ENCODE assay signal across 22 cellular contexts in the genomic region with DNA sequence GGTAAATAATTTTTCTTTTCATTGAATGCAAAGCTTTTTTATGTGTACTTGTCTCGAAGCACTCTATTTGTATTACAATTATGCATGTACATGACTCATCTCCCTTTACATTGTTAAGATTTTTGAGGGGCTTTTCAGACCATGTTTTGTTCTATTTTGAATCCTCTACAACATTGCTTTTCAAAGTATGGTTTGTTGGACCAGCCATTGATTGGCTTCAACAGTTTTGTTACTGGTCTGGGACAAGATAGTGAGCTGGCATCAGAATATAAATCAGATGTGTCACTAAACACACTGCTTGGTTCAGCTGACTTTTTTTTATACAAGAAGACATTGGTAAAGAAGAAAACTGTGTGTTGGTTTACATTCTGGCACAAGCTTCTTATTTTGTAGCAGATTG.
A peak's percentile ranks its signal among the peaks of the same experiment; 100 is the strongest.
DNase-seq lines count a peak whose midpoint lies in the region; ATAC-seq, FAIRE-seq and TF ChIP-seq lines count a peak whose summit lies in the region.
"Had no signal": no experiment of that assay in that cellular context is flagged by ENCODE, and none has a peak within 500 bp of the region (broad histone marks: within the 10 kb centered on the region; RNA-seq: fewer than 3 reads in every experiment).

No MANE protein-coding gene starts in this region.

- H3K27me3 ChIP-seq in adipocyte (replicated peaks; ENCODE audit: control insufficient read depth, insufficient read depth, low read length), result no peaks in the 10 kb centered on the region
- H3K27me3 ChIP-seq: dorsolateral prefrontal cortex, gastroesophageal sphincter had no signal

- peaks cover 61% of the 10 kb centered on the region for H3K36me3 ChIP-seq in adipocyte (ENCODE audit: control insufficient read depth, insufficient read depth, low read length, severe bottlenecking)

- H3K4me3 ChIP-seq in A549, result no peak overlapping the region
- H3K4me3 ChIP-seq in adipocyte (ENCODE audit: low read length), result no peak overlapping the region
- H3K4me3 ChIP-seq: dorsolateral prefrontal cortex, gastroesophageal sphincter had no signal

- H3K9me3 ChIP-seq in A549 (no peaks in the 10 kb centered on the region), adipocyte (ENCODE audit: control insufficient read depth, low read length) (no peaks in the 10 kb centered on the region)
- H3K9me3 ChIP-seq: gastroesophageal sphincter had no signal

- CTCF ChIA-PET in A549 (lab: Yijun Ruan, JAX), result interaction anchor here (0.8 to 5.6 kb wide), 5 partner anchors 9 to 210 kb away, joined by 3 to 20 read pairs (median 6); no protein-coding TSS in a partner anchor

- peak overlapping the region; percentile 34 to 71; a peak in 5 of 6 replicates for H3K27ac ChIP-seq in A549
- H3K27ac ChIP-seq: dorsolateral prefrontal cortex, gastroesophageal sphincter, parathyroid adenoma had no signal

- no peak for FAIRE-seq in A549 (lab: Jason Lieb, UNC)
- FAIRE-seq: urothelium cell line had no signal

- H3K4me1 ChIP-seq in A549 (peaks cover 18% of the 10 kb centered on the region), adipocyte (ENCODE audit: control insufficient read depth, insufficient read depth, low read length) (peaks cover 6% of the 10 kb centered on the region)
- H3K4me1 ChIP-seq: gastroesophageal sphincter, parathyroid adenoma had no signal

- whole genome bisulfite sequencing in A549 (ENCODE audit: missing lambda C conversion rate), result 2% methylated on average over 1 of the region's 1 CpG

- H3K9ac ChIP-seq in adipocyte (ENCODE audit: low read length), result no peak overlapping the region
- H3K9ac ChIP-seq: parathyroid adenoma had no signal

- peak; percentile 39 to 85; a peak in 3 of 6 replicates for ATAC-seq in A549
- ATAC-seq: gastroesophageal sphincter, natural killer cell, sciatic nerve had no signal

- peak in 1 of 2 experiments; percentile 34 for DNase-seq in A549 (ENCODE audit: low read depth in 1 of 2, low spot score in 1 of 2)
- peak; percentile 47 for DNase-seq in HT1080 (ENCODE audit: low read depth)
- DNase-seq in adipocyte (ENCODE audit: low read depth), result peak; percentile 51
- peak; percentile 66 for DNase-seq in iris pigment epithelial cell (ENCODE audit: low read depth)
- DNase-seq in hepatic stellate cell (ENCODE audit: low spot score), result no peak
- no peak for DNase-seq in dedifferentiated amniotic fluid mesenchymal stem cell (ENCODE audit: extremely low spot score)
- DNase-seq in OCI-M1 (lab: John Stamatoyannopoulos, UW), result no peak
- no peak for DNase-seq in islet precursor cell
- DNase-seq: ACHN; activated CD4-positive, alpha-beta T cell treated with anti-CD3 and anti-CD28 coated beads, Interleukin-2, amount 50 U/mL, for 1 hour; activated CD8-positive, alpha-beta memory T cell treated with anti-CD3 and anti-CD28 coated beads, Interleukin-2, amount 50 U/mL, for 48 hours; dorsolateral prefrontal cortex; Kasumi-1; natural killer cell; NCI-H1092; NCI-H526; SHP77 treated with DMSO at 0.1 percent for 48 hours; T-helper 1 cell had no signal

- no peak for TF ChIP-seq EP300 in A549 (IDR thresholded peaks at IDR 0.05)

- POLR2A ChIA-PET in A549 (lab: Yijun Ruan, JAX), result interaction anchor here (1.1 kb wide), 1 partner anchor 15 kb away, joined by 3 read pairs; no protein-coding TSS in a partner anchor

- no peak for TF ChIP-seq CTCF in A549 (IDR thresholded peaks at IDR 0.05)

- no peak for TF ChIP-seq RAD21 in A549 (conservative IDR thresholded peaks at IDR 0.05 in 1 of 2, IDR thresholded peaks at IDR 0.05 in 1 of 2)

- no peak for TF ChIP-seq POLR2A in A549 (IDR thresholded peaks at IDR 0.05; ENCODE audit: low read length)

- peak overlapping the region; percentile 50 for H3K4me2 ChIP-seq in A549

TF ChIP-seq in A549, 52 proteins besides CTCF, POLR2A, EP300 and RAD21:
- no peak for TF ChIP-seq ZC3H11A (IDR thresholded peaks at IDR 0.05)
- TF ChIP-seq KDM1A (IDR thresholded peaks at IDR 0.05; ENCODE audit: low read depth), result no peak
- TF ChIP-seq RARB (CRISPR knock-in tag; IDR thresholded peaks at IDR 0.05), result no peak
- TF ChIP-seq FOXS1 (CRISPR knock-in tag; IDR thresholded peaks at IDR 0.05), result no peak
- no peak for TF ChIP-seq POLR2AphosphoS2 (conservative IDR thresholded peaks at IDR 0.05; ENCODE audit: low read length)
- peak; percentile 25; the same call in 1 of the 2 replicates for TF ChIP-seq GATA3 (IDR thresholded peaks at IDR 0.05; ENCODE audit: borderline replicate concordance)
- TF ChIP-seq CHD4 (IDR thresholded peaks at IDR 0.05; ENCODE audit: borderline replicate concordance), result no peak
- TF ChIP-seq, protein P1, sequence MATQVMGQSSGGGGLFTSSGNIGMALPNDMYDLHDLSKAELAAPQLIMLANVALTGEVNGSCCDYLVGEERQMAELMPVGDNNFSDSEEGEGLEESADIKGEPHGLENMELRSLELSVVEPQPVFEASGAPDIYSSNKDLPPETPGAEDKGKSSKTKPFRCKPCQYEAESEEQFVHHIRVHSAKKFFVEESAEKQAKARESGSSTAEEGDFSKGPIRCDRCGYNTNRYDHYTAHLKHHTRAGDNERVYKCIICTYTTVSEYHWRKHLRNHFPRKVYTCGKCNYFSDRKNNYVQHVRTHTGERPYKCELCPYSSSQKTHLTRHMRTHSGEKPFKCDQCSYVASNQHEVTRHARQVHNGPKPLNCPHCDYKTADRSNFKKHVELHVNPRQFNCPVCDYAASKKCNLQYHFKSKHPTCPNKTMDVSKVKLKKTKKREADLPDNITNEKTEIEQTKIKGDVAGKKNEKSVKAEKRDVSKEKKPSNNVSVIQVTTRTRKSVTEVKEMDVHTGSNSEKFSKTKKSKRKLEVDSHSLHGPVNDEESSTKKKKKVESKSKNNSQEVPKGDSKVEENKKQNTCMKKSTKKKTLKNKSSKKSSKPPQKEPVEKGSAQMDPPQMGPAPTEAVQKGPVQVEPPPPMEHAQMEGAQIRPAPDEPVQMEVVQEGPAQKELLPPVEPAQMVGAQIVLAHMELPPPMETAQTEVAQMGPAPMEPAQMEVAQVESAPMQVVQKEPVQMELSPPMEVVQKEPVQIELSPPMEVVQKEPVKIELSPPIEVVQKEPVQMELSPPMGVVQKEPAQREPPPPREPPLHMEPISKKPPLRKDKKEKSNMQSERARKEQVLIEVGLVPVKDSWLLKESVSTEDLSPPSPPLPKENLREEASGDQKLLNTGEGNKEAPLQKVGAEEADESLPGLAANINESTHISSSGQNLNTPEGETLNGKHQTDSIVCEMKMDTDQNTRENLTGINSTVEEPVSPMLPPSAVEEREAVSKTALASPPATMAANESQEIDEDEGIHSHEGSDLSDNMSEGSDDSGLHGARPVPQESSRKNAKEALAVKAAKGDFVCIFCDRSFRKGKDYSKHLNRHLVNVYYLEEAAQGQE (IDR thresholded peaks at IDR 0.05), result no peak
- TF ChIP-seq MAZ (IDR thresholded peaks at IDR 0.05; ENCODE audit: borderline replicate concordance, low read depth, low read length), result no peak
- no peak for TF ChIP-seq PHF8 (IDR thresholded peaks at IDR 0.05; ENCODE audit: borderline replicate concordance, low read depth)
- TF ChIP-seq FOSL2 (IDR thresholded peaks at IDR 0.05), result no peak
- peak; percentile 78 for TF ChIP-seq FOSL2 (CRISPR knock-in tag; IDR thresholded peaks at IDR 0.05)
- no peak for TF ChIP-seq CBX8 (IDR thresholded peaks at IDR 0.05)
- no peak for TF ChIP-seq FOSB (CRISPR knock-in tag; IDR thresholded peaks at IDR 0.05)
- TF ChIP-seq CHD2 (IDR thresholded peaks at IDR 0.05; ENCODE audit: low read length, partially characterized antibody), result no peak
TF ChIP-seq in A549: peak in this region for 2.

Comparison
In these comparisons a context has a peak if more than half of its experiments do, and no peak if none do; other contexts are left out.
1. DNase-seq: peak in HT1080 (single experiment), adipocyte (single experiment) and iris pigment epithelial cell (single experiment); none in hepatic stellate cell (single experiment), dedifferentiated amniotic fluid mesenchymal stem cell (single experiment), OCI-M1 (single experiment) and islet precursor cell (single experiment).